27 cellular contexts compared by ENCODE assay signal in genomic region chr6:137160763-137161162, GRCh38. TPM values are rescaled to one million over a fixed set of nuclear protein-coding genes. Genes with fewer than 3 reads are reported as not detected.
DNase-seq lines count a peak whose midpoint lies in the region; ATAC-seq, FAIRE-seq and TF ChIP-seq lines count a peak whose summit lies in the region.
"Had no signal": no experiment of that assay in that cellular context is flagged by ENCODE, and none has a peak within 500 bp of the region (broad histone marks: within the 10 kb centered on the region; RNA-seq: fewer than 3 reads in every experiment).

No MANE protein-coding gene starts in this region.

- TF ChIP-seq CTCF in astrocyte (IDR thresholded peaks at IDR 0.05; ENCODE audit: insufficient read depth, low read depth, low read length) (no peak), upper lobe of left lung (IDR thresholded peaks at IDR 0.05) (no peak)

- peaks cover 27% of the 10 kb centered on the region for H3K9me3 Mint-ChIP-seq in astrocyte (ENCODE audit: unreplicated experiment)

- H3K4me3 ChIP-seq in astrocyte (ENCODE audit: insufficient read depth, low read depth, low read length) (no peak overlapping the region), upper lobe of left lung (no peak overlapping the region)
- H3K4me3 ChIP-seq: gastroesophageal sphincter, skin epidermis had no signal

- no peaks in the 10 kb centered on the region for H3K79me2 ChIP-seq in astrocyte (ENCODE audit: insufficient read depth, low read length)

- H3K27ac ChIP-seq in astrocyte (ENCODE audit: low read depth, low read length) (no peak overlapping the region), upper lobe of left lung (no peak overlapping the region)
- H3K27ac ChIP-seq: gastroesophageal sphincter, HL-60 had no signal

- H4K20me1 ChIP-seq in astrocyte (ENCODE audit: insufficient read depth, low read length): no peaks in the 10 kb centered on the region

- no peak overlapping the region for H3K4me2 ChIP-seq in astrocyte (ENCODE audit: low read length)

- no peak for TF ChIP-seq EP300 in upper lobe of left lung (IDR thresholded peaks at IDR 0.05)

- peaks cover 2% of the 10 kb centered on the region for H3K36me3 Mint-ChIP-seq in astrocyte (ENCODE audit: low read depth, unreplicated experiment)

- peaks cover 4% of the 10 kb centered on the region for H3K4me1 Mint-ChIP-seq in astrocyte (ENCODE audit: low read depth, unreplicated experiment)
- H3K4me1 Mint-ChIP-seq: endodermal cell had no signal

- H3K27me3 ChIP-seq in astrocyte (ENCODE audit: insufficient read depth, low read length) (no peaks in the 10 kb centered on the region), upper lobe of left lung (no peaks in the 10 kb centered on the region)
- H3K27me3 ChIP-seq: gastroesophageal sphincter had no signal

- TF ChIP-seq POLR2A in upper lobe of left lung (IDR thresholded peaks at IDR 0.05): no peak

- DNase-seq in HT1080 (ENCODE audit: low read depth) (peak; percentile 44), astrocyte (ENCODE audit: low read depth) (peak; percentile 82), iris pigment epithelial cell (ENCODE audit: low read depth) (peak; percentile 77), upper lobe of left lung (no peak), superior temporal gyrus (ENCODE audit: extremely low spot score) (no peak), DMS153 (lab: John Stamatoyannopoulos, UW) (no peak)
- DNase-seq: activated CD4-positive, alpha-beta memory T cell treated with anti-CD3 and anti-CD28 coated beads, Interleukin-2, amount 10 ng/mL, durations not matched to agents 7 days and 5 days; activated naive CD8-positive, alpha-beta T cell treated with anti-CD3 and anti-CD28 coated beads, Interleukin-2, amount 50 U/mL, for 24 hours; C1 segment of cervical spinal cord; DMS 273 treated with DMSO at 0.1 percent for 48 hours; endodermal cell; KBM-7; naive B cell; NCI-H1105 treated with DMSO at 0.1 percent for 48 hours; NCI-H2171; NCI-H774; posterior cingulate gyrus; stimulated activated CD4-positive, alpha-beta T cell treated with anti-CD3 and anti-CD28 coated beads, Interleukin-4, amount 100 ng/mL, for 1 hour; SW 1271 had no signal

- no peak overlapping the region for H3K9ac ChIP-seq in astrocyte (ENCODE audit: low read length)

- no peak for FAIRE-seq in astrocyte (lab: Jason Lieb, UNC)
- FAIRE-seq: H1 had no signal

- no peak overlapping the region for H3K4me3 Mint-ChIP-seq in astrocyte (ENCODE audit: unreplicated experiment)
- H3K4me3 Mint-ChIP-seq: activated CD4-positive, alpha-beta memory T cell treated with anti-CD3 and anti-CD28 coated beads, Interleukin-2, amount 10 ng/mL, durations not matched to agents 7 days and 5 days; activated naive CD8-positive, alpha-beta T cell treated with anti-CD3 and anti-CD28 coated beads, Interleukin-2, amount 50 U/mL, for 24 hours; activated T-helper 1 cell treated with anti-CD3 and anti-CD28 coated beads, Interleukin-12 subunit alpha, Interleukin-12 subunit beta, Interleukin-2, Interleukin-4 antibody, amounts not matched to agents 30 ng/mL and 10 ng/mL and 1 ng/mL, durations not matched to agents 14 hours and 24 hours and 36 hours; endodermal cell; naive B cell had no signal

- no peak overlapping the region for H3K27ac Mint-ChIP-seq in astrocyte (ENCODE audit: unreplicated experiment)
- H3K27ac Mint-ChIP-seq: activated CD4-positive, alpha-beta memory T cell treated with anti-CD3 and anti-CD28 coated beads, Interleukin-2, amount 10 ng/mL, durations not matched to agents 7 days and 5 days; activated naive CD8-positive, alpha-beta T cell treated with anti-CD3 and anti-CD28 coated beads, Interleukin-2, amount 50 U/mL, for 24 hours; activated T-helper 1 cell treated with anti-CD3 and anti-CD28 coated beads, Interleukin-12 subunit alpha, Interleukin-12 subunit beta, Interleukin-2, Interleukin-4 antibody, amounts not matched to agents 30 ng/mL and 10 ng/mL and 1 ng/mL, durations not matched to agents 14 hours and 24 hours and 36 hours; endodermal cell; naive B cell had no signal

- H3K36me3 ChIP-seq in astrocyte (ENCODE audit: insufficient read depth, low read length) (no peaks in the 10 kb centered on the region), upper lobe of left lung (no peaks in the 10 kb centered on the region)
- H3K36me3 ChIP-seq: gastroesophageal sphincter had no signal

- no peaks in the 10 kb centered on the region for H3K27me3 Mint-ChIP-seq in astrocyte (ENCODE audit: low read depth, unreplicated experiment)
- H3K27me3 Mint-ChIP-seq: naive B cell had no signal

- H3K4me1 ChIP-seq in astrocyte (ENCODE audit: insufficient read depth, low read length): no peaks in the 10 kb centered on the region
- H3K4me1 ChIP-seq in upper lobe of left lung: peaks cover 17 to 28% (median 23%) of the 10 kb centered on the region in 4 donors

- 55 to 63% methylated on average over 3 of the region's 3 CpGs for WGBS in upper lobe of left lung, 2 donors

- H3K9me3 ChIP-seq in astrocyte (ENCODE audit: insufficient read depth, low read depth, low read length): peaks cover 4% of the 10 kb centered on the region
- H3K9me3 ChIP-seq in upper lobe of left lung: peaks cover 0 to 9% (median 0%) of the 10 kb centered on the region in 4 donors
- H3K9me3 ChIP-seq: gastroesophageal sphincter had no signal

- no peak overlapping the region for H2AFZ ChIP-seq in astrocyte (ENCODE audit: low read depth, low read length)

- ATAC-seq in upper lobe of left lung (ENCODE audit: low FRiP score in 2 of 2): peak; percentile 14 to 52
- ATAC-seq in GM18520 (IDR thresholded peaks at IDR 0.05; ENCODE audit: unreplicated experiment): no peak
- ATAC-seq: activated naive CD8-positive, alpha-beta T cell treated with anti-CD3 and anti-CD28 coated beads, Interleukin-2, amount 50 U/mL, for 24 hours; gastroesophageal sphincter; Panc1 had no signal

RNA-seq across cellular contexts. Expression of gene IL22RA2, which starts 12.7 kb away (rescaled TPM):
- total RNA-seq in HT1080 (2014; rRNA removed; shearing (Covaris generic)): not detected in 2 replicates
- polyA plus RNA-seq in HT1080 (2015; cell fraction: cytosol; rRNA removed): not detected in 2 replicates
- polyA plus RNA-seq in HT1080 (2015; cell fraction: nucleus; rRNA removed): not detected in 2 replicates
- total RNA-seq in astrocyte: not detected in 2 replicates
- not detected for total RNA-seq in upper lobe of left lung
- total RNA-seq: activated CD4-positive, alpha-beta memory T cell treated with anti-CD3 and anti-CD28 coated beads, Interleukin-2, amount 10 ng/mL, durations not matched to agents 7 days and 5 days; activated T-helper 1 cell treated with anti-CD3 and anti-CD28 coated beads, Interleukin-12 subunit alpha, Interleukin-12 subunit beta, Interleukin-2, Interleukin-4 antibody, amounts not matched to agents 30 ng/mL and 10 ng/mL and 1 ng/mL, durations not matched to agents 14 hours and 24 hours and 36 hours; endodermal cell; gastroesophageal sphincter; H1; temporal lobe had no signal
- polyA plus RNA-seq: H1 had no signal

RNA-seq across cellular contexts. Expression of gene IFNGR1, which starts 58.4 kb away (rescaled TPM):
- total RNA-seq in HT1080 (2014; rRNA removed; shearing (Covaris generic)): 17.1 and 19.1 TPM in 2 replicates
- 26.9 and 30.2 TPM in 2 replicates for polyA plus RNA-seq in HT1080 (2015; cell fraction: cytosol; rRNA removed)
- 36.6 and 42.1 TPM in 2 replicates for polyA plus RNA-seq in HT1080 (2015; cell fraction: nucleus; rRNA removed)
- total RNA-seq in astrocyte (38.3 and 42.3 TPM in 2 replicates), upper lobe of left lung (100 to 1,000 TPM in 5 of 6 donors, 10 to 100 TPM in 1; 94.0 to 216 (median 183) TPM)

Comparison
In these comparisons a context has a peak if more than half of its experiments do, and no peak if none do; other contexts are left out.
1. DNase-seq: peak in HT1080 (single experiment), astrocyte (single experiment) and iris pigment epithelial cell (single experiment); none in upper lobe of left lung (0 of 2), superior temporal gyrus (single experiment) and DMS153 (single experiment).